ENCODE assay signal across 8 cellular contexts in genomic region chr7:82605247-82605864, GRCh38.
DNase-seq lines count a peak whose midpoint lies in the region; ATAC-seq, FAIRE-seq and TF ChIP-seq lines count a peak whose summit lies in the region.

No MANE protein-coding gene starts in this region.

- no peak overlapping the region for H3K4me3 Mint-ChIP-seq in astrocyte (ENCODE audit: unreplicated experiment)

- peak; percentile 13 for FAIRE-seq in astrocyte (lab: Jason Lieb, UNC)

- no peak overlapping the region for H3K9ac ChIP-seq in astrocyte (ENCODE audit: low read length)

- peak; percentile 29 for DNase-seq in NCI-H510A treated with DMSO at 0.1 percent for 48 hours (lab: John Stamatoyannopoulos, UW)
- no peak for DNase-seq in NCI-H510A (lab: John Stamatoyannopoulos, UW)
- DNase-seq in NCI-H2196 treated with DMSO at 0.1 percent for 48 hours (lab: John Stamatoyannopoulos, UW; ENCODE audit: unreplicated experiment): peak; percentile 15
- DNase-seq in astrocyte (ENCODE audit: low read depth): no peak
- peak; percentile 26 for DNase-seq in kidney glomerular epithelial cell (lab: John Stamatoyannopoulos, UW)
- DNase-seq in omental fat pad (ENCODE audit: low spot score): no peak

- no peak overlapping the region for H3K4me2 ChIP-seq in astrocyte (ENCODE audit: low read length)

- ATAC-seq in HG02885 (IDR thresholded peaks at IDR 0.05; ENCODE audit: poor library complexity, unreplicated experiment): peak; percentile 85
- no peak for ATAC-seq in GM21367 (IDR thresholded peaks at IDR 0.05; ENCODE audit: unreplicated experiment)
- no peak for ATAC-seq in omental fat pad (ENCODE audit: low FRiP score)

- no peaks in the 10 kb centered on the region for H3K4me1 ChIP-seq in astrocyte (ENCODE audit: insufficient read depth, low read length)

- TF ChIP-seq CTCF in astrocyte (IDR thresholded peaks at IDR 0.05; ENCODE audit: insufficient read depth, low read depth, low read length) (peak; percentile 90), omental fat pad (IDR thresholded peaks at IDR 0.05) (no peak)

- no peaks in the 10 kb centered on the region for H3K9me3 ChIP-seq in astrocyte (ENCODE audit: insufficient read depth, low read depth, low read length)

- no peaks in the 10 kb centered on the region for H4K20me1 ChIP-seq in astrocyte (ENCODE audit: insufficient read depth, low read length)

- H3K27me3 ChIP-seq in astrocyte (ENCODE audit: insufficient read depth, low read length): no peaks in the 10 kb centered on the region

- no peak overlapping the region for H3K27ac ChIP-seq in astrocyte (ENCODE audit: low read depth, low read length)

- no peaks in the 10 kb centered on the region for H3K36me3 ChIP-seq in astrocyte (ENCODE audit: insufficient read depth, low read length)

- no peaks in the 10 kb centered on the region for H3K79me2 ChIP-seq in astrocyte (ENCODE audit: insufficient read depth, low read length)

- H3K27ac Mint-ChIP-seq in astrocyte (ENCODE audit: unreplicated experiment): no peak overlapping the region

- no peaks in the 10 kb centered on the region for H3K9me3 Mint-ChIP-seq in astrocyte (ENCODE audit: unreplicated experiment)

- H3K27me3 Mint-ChIP-seq in astrocyte (ENCODE audit: low read depth, unreplicated experiment): no peaks in the 10 kb centered on the region

- H3K36me3 Mint-ChIP-seq in astrocyte (ENCODE audit: low read depth, unreplicated experiment): no peaks in the 10 kb centered on the region

- H3K4me1 Mint-ChIP-seq in astrocyte (ENCODE audit: low read depth, unreplicated experiment): no peaks in the 10 kb centered on the region

- H2AFZ ChIP-seq in astrocyte (ENCODE audit: low read depth, low read length): no peak overlapping the region

- no peak overlapping the region for H3K4me3 ChIP-seq in astrocyte (ENCODE audit: insufficient read depth, low read depth, low read length)

Comparison
In these comparisons a context has a peak if more than half of its experiments do, and no peak if none do; other contexts are left out.
1. DNase-seq: peak in NCI-H510A treated with DMSO at 0.1 percent for 48 hours (single experiment), NCI-H2196 treated with DMSO at 0.1 percent for 48 hours (single experiment) and kidney glomerular epithelial cell (single experiment); none in NCI-H510A (single experiment), astrocyte (single experiment) and omental fat pad (single experiment).